In the genomic region with DNA sequence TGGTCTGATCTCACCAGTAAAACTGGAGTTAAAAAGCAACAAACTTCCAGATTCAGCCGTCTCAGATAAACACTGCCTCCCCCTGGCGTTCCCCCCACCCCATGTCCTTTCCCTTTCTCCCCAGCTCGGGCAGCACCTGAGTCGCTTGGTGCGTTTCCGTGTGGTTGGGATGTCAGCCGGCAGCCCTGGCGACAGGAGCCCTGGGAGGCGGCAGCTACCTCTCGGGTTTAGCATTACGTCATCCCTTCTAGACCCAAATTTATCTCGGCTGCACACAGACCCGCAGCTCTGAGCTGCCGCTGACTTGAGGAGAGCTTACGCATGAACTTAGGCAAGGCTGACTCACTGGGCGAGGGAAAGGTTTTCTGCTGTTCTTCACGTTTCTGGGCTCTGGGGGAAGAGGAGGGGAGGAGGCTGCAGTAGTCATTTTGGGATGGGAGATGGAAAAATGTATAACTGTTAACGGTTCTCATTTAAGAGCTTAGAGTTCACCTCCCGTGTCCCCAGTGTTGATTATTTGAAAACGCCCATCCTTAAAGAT, we compare ENCODE assay signal across 1 cellular context.
TF ChIP-seq lines count a peak whose summit lies in the region.

No MANE protein-coding gene starts in this region.

TF ChIP-seq in K562, 482 proteins besides CTCF, POLR2A, EP300 and RAD21 (continued from another document and continues in another):
- TF ChIP-seq, protein P1, sequence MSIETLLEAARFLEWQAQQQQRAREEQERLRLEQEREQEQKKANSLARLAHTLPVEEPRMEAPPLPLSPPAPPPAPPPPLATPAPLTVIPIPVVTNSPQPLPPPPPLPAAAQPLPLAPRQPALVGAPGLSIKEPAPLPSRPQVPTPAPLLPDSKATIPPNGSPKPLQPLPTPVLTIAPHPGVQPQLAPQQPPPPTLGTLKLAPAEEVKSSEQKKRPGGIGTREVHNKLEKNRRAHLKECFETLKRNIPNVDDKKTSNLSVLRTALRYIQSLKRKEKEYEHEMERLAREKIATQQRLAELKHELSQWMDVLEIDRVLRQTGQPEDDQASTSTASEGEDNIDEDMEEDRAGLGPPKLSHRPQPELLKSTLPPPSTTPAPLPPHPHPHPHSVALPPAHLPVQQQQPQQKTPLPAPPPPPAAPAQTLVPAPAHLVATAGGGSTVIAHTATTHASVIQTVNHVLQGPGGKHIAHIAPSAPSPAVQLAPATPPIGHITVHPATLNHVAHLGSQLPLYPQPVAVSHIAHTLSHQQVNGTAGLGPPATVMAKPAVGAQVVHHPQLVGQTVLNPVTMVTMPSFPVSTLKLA (conservative IDR thresholded peaks at IDR 0.05): peak in 1 of 2 experiments; percentile 60; a peak in 1 of 4 replicates
- TF ChIP-seq, protein P2, sequence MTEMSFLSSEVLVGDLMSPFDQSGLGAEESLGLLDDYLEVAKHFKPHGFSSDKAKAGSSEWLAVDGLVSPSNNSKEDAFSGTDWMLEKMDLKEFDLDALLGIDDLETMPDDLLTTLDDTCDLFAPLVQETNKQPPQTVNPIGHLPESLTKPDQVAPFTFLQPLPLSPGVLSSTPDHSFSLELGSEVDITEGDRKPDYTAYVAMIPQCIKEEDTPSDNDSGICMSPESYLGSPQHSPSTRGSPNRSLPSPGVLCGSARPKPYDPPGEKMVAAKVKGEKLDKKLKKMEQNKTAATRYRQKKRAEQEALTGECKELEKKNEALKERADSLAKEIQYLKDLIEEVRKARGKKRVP (CRISPR knock-in tag; IDR thresholded peaks at IDR 0.05): peak; percentile 67; the same call in 1 of the 2 replicates
- no peak for TF ChIP-seq HLTF (IDR thresholded peaks at IDR 0.05)
- no peak for TF ChIP-seq ZNF143 (CRISPR knock-in tag; IDR thresholded peaks at IDR 0.05)
- TF ChIP-seq STAT5B (CRISPR knock-in tag; IDR thresholded peaks at IDR 0.05): no peak
- no peak for TF ChIP-seq MAFK (IDR thresholded peaks at IDR 0.05; ENCODE audit: low read length)
- TF ChIP-seq, protein P3, sequence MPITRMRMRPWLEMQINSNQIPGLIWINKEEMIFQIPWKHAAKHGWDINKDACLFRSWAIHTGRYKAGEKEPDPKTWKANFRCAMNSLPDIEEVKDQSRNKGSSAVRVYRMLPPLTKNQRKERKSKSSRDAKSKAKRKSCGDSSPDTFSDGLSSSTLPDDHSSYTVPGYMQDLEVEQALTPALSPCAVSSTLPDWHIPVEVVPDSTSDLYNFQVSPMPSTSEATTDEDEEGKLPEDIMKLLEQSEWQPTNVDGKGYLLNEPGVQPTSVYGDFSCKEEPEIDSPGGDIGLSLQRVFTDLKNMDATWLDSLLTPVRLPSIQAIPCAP (CRISPR knock-in tag; IDR thresholded peaks at IDR 0.05; ENCODE audit: borderline replicate concordance): no peak
- TF ChIP-seq FOXJ2 (tag; IDR thresholded peaks at IDR 0.05): 0 out of 2 replicates have a peak, but pooled peaks have one; percentile 30
- no peak for TF ChIP-seq TGIF2 (CRISPR knock-in tag; IDR thresholded peaks at IDR 0.05)
- TF ChIP-seq, protein P4, sequence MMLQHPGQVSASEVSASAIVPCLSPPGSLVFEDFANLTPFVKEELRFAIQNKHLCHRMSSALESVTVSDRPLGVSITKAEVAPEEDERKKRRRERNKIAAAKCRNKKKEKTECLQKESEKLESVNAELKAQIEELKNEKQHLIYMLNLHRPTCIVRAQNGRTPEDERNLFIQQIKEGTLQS (IDR thresholded peaks at IDR 0.05): peak; percentile 100
- TF ChIP-seq, protein P4 (CRISPR knock-in tag; conservative IDR thresholded peaks at IDR 0.05): peak; percentile 90
- no peak for TF ChIP-seq ZNF12 (CRISPR knock-in tag; IDR thresholded peaks at IDR 0.05)
- peak; percentile 62 for TF ChIP-seq SP1 (CRISPR knock-in tag; IDR thresholded peaks at IDR 0.05)
- peak; percentile 49; the same call in 1 of the 2 replicates for TF ChIP-seq ERF (CRISPR knock-in tag; IDR thresholded peaks at IDR 0.05)
- TF ChIP-seq ZKSCAN1 (IDR thresholded peaks at IDR 0.05; ENCODE audit: low read depth, low read length): no peak
- TF ChIP-seq C11orf30 (IDR thresholded peaks at IDR 0.05; ENCODE audit: low read depth): 0 out of 2 replicates have a peak, but pooled peaks have one; percentile 13
- TF ChIP-seq, protein P5, sequence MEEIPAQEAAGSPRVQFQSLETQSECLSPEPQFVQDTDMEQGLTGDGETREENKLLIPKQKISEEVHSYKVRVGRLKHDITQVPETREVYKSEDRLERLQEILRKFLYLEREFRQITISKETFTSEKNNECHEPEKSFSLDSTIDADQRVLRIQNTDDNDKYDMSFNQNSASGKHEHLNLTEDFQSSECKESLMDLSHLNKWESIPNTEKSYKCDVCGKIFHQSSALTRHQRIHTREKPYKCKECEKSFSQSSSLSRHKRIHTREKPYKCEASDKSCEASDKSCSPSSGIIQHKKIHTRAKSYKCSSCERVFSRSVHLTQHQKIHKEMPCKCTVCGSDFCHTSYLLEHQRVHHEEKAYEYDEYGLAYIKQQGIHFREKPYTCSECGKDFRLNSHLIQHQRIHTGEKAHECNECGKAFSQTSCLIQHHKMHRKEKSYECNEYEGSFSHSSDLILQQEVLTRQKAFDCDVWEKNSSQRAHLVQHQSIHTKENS (CRISPR knock-in tag; IDR thresholded peaks at IDR 0.05): no peak
- TF ChIP-seq ESRRA (IDR thresholded peaks at IDR 0.05; ENCODE audit: borderline replicate concordance, low read depth): no peak
- TF ChIP-seq POLR2G (IDR thresholded peaks at IDR 0.05; ENCODE audit: low read depth, low read length): peak; percentile 43; the same call in 1 of the 2 replicates
- TF ChIP-seq, protein P6, sequence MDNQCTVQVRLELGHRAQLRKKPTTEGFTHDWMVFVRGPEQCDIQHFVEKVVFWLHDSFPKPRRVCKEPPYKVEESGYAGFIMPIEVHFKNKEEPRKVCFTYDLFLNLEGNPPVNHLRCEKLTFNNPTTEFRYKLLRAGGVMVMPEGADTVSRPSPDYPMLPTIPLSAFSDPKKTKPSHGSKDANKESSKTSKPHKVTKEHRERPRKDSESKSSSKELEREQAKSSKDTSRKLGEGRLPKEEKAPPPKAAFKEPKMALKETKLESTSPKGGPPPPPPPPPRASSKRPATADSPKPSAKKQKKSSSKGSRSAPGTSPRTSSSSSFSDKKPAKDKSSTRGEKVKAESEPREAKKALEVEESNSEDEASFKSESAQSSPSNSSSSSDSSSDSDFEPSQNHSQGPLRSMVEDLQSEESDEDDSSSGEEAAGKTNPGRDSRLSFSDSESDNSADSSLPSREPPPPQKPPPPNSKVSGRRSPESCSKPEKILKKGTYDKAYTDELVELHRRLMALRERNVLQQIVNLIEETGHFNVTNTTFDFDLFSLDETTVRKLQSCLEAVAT (IDR thresholded peaks at IDR 0.05): 0 out of 4 replicates have a peak, but pooled peaks of 1 of the 2 experiments have one; percentile 44
- no peak for TF ChIP-seq U2AF1 (optimal IDR thresholded peaks at IDR 0.05; ENCODE audit: low read depth, low read length)
- TF ChIP-seq L3MBTL2 (IDR thresholded peaks at IDR 0.05): no peak
- peak; percentile 50 for TF ChIP-seq RBFOX2 (IDR thresholded peaks at IDR 0.05; ENCODE audit: low read depth, low read length)
- no peak for TF ChIP-seq ZNF785 (CRISPR knock-in tag; IDR thresholded peaks at IDR 0.05)
- no peak for TF ChIP-seq ZNF324 (CRISPR knock-in tag; IDR thresholded peaks at IDR 0.05)
- no peak for TF ChIP-seq ZNF644 (tag; IDR thresholded peaks at IDR 0.05; ENCODE audit: low read depth)
- TF ChIP-seq ZNF23 (CRISPR knock-in tag; IDR thresholded peaks at IDR 0.05): no peak
- TF ChIP-seq TAF15 (IDR thresholded peaks at IDR 0.05; ENCODE audit: low read depth, low read length): no peak
- no peak for TF ChIP-seq ZNF668 (CRISPR knock-in tag; IDR thresholded peaks at IDR 0.05)
- TF ChIP-seq, protein P7, sequence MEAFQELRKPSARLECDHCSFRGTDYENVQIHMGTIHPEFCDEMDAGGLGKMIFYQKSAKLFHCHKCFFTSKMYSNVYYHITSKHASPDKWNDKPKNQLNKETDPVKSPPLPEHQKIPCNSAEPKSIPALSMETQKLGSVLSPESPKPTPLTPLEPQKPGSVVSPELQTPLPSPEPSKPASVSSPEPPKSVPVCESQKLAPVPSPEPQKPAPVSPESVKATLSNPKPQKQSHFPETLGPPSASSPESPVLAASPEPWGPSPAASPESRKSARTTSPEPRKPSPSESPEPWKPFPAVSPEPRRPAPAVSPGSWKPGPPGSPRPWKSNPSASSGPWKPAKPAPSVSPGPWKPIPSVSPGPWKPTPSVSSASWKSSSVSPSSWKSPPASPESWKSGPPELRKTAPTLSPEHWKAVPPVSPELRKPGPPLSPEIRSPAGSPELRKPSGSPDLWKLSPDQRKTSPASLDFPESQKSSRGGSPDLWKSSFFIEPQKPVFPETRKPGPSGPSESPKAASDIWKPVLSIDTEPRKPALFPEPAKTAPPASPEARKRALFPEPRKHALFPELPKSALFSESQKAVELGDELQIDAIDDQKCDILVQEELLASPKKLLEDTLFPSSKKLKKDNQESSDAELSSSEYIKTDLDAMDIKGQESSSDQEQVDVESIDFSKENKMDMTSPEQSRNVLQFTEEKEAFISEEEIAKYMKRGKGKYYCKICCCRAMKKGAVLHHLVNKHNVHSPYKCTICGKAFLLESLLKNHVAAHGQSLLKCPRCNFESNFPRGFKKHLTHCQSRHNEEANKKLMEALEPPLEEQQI (IDR thresholded peaks at IDR 0.05): no peak
- no peak for TF ChIP-seq SAFB2 (IDR thresholded peaks at IDR 0.05; ENCODE audit: borderline replicate concordance, low read depth, low read length, severe bottlenecking)
- TF ChIP-seq, protein P8, sequence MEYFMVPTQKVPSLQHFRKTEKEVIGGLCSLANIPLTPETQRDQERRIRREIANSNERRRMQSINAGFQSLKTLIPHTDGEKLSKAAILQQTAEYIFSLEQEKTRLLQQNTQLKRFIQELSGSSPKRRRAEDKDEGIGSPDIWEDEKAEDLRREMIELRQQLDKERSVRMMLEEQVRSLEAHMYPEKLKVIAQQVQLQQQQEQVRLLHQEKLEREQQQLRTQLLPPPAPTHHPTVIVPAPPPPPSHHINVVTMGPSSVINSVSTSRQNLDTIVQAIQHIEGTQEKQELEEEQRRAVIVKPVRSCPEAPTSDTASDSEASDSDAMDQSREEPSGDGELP (CRISPR knock-in tag; IDR thresholded peaks at IDR 0.05; ENCODE audit: borderline replicate concordance): peak; percentile 83; the same call in 1 of the 2 replicates
- TF ChIP-seq, protein P9, sequence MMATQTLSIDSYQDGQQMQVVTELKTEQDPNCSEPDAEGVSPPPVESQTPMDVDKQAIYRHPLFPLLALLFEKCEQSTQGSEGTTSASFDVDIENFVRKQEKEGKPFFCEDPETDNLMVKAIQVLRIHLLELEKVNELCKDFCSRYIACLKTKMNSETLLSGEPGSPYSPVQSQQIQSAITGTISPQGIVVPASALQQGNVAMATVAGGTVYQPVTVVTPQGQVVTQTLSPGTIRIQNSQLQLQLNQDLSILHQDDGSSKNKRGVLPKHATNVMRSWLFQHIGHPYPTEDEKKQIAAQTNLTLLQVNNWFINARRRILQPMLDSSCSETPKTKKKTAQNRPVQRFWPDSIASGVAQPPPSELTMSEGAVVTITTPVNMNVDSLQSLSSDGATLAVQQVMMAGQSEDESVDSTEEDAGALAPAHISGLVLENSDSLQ (IDR thresholded peaks at IDR 0.05): peak; percentile 51; the same call in 1 of the 2 replicates
- TF ChIP-seq, protein P10, sequence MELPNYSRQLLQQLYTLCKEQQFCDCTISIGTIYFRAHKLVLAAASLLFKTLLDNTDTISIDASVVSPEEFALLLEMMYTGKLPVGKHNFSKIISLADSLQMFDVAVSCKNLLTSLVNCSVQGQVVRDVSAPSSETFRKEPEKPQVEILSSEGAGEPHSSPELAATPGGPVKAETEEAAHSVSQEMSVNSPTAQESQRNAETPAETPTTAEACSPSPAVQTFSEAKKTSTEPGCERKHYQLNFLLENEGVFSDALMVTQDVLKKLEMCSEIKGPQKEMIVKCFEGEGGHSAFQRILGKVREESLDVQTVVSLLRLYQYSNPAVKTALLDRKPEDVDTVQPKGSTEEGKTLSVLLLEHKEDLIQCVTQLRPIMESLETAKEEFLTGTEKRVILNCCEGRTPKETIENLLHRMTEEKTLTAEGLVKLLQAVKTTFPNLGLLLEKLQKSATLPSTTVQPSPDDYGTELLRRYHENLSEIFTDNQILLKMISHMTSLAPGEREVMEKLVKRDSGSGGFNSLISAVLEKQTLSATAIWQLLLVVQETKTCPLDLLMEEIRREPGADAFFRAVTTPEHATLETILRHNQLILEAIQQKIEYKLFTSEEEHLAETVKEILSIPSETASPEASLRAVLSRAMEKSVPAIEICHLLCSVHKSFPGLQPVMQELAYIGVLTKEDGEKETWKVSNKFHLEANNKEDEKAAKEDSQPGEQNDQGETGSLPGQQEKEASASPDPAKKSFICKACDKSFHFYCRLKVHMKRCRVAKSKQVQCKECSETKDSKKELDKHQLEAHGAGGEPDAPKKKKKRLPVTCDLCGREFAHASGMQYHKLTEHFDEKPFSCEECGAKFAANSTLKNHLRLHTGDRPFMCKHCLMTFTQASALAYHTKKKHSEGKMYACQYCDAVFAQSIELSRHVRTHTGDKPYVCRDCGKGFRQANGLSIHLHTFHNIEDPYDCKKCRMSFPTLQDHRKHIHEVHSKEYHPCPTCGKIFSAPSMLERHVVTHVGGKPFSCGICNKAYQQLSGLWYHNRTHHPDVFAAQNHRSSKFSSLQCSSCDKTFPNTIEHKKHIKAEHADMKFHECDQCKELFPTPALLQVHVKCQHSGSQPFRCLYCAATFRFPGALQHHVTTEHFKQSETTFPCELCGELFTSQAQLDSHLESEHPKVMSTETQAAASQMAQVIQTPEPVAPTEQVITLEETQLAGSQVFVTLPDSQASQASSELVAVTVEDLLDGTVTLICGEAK (IDR thresholded peaks at IDR 0.05): no peak
- TF ChIP-seq, protein P10 (CRISPR knock-in tag; IDR thresholded peaks at IDR 0.05): no peak
- TF ChIP-seq ZNF696 (CRISPR knock-in tag; conservative IDR thresholded peaks at IDR 0.05): no peak
- TF ChIP-seq ZNF589 (CRISPR knock-in tag; IDR thresholded peaks at IDR 0.05; ENCODE audit: low read depth): peak; percentile 57; the same call in 1 of the 2 replicates
